ENCODE assay signal across 1 cellular context in the genomic region with DNA sequence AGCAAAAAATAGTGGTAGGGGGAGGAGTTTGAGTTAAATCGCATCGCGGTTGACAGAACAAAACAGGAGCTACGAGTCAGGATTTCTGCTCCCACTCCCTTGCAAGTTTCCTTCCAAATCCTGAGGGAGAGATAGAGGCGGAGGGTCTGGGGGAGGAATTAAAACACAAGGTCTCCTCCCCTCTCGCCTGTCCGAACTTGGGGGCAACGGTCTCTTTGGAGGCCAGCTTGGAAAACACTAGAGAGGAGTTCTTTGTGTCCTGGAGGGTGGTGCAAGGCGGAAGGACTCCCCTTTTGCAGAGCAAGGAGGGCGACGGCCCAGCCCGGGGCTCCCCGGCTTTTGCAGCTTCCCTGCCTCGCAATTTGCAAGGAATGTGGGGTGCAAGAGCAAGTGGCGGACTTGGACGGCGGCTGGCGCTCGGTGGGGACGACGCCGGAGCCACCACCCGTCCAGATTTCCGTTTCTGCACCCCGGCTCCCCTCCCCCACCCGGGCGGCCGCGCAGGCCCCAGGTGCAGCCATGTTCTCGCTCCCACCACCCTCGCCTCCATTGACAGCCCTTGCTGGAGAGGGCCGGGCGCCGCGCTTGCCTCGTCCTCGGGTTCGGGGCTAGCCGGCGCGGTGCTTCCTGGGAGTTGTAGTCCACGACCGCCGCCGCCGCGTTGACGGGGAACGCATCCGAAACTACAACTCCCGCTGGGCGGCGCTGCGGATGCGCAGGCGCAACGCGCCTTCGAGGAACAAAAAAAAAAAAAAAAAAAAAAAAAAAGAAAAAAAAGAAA.
A peak's percentile ranks its signal among the peaks of the same experiment; 100 is the strongest.
TF ChIP-seq lines count a peak whose summit lies in the region.

No MANE protein-coding gene starts in this region.

TF ChIP-seq in HepG2, 621 proteins besides CTCF, POLR2A, EP300 and RAD21 (continued from another document and continues in another):
- TF ChIP-seq GABPA (IDR thresholded peaks at IDR 0.05; ENCODE audit: low read depth, low read length) (0 out of 2 replicates have a peak, but pooled peaks have one; percentile 11), GABPA (CRISPR knock-in tag; IDR thresholded peaks at IDR 0.05; ENCODE audit: low read depth) (no peak), ZNF124 (CRISPR knock-in tag; IDR thresholded peaks at IDR 0.05) (peak; percentile 33; the same call in 1 of the 2 replicates), RAD51 (IDR thresholded peaks at IDR 0.05; ENCODE audit: borderline replicate concordance) (no peak), MXI1 (IDR thresholded peaks at IDR 0.05; ENCODE audit: borderline replicate concordance, low read depth, low read length) (peak; percentile 68; the same call in 1 of the 3 replicates), ELK4 (CRISPR knock-in tag; IDR thresholded peaks at IDR 0.05; ENCODE audit: borderline replicate concordance) (no peak), NR2F1 (CRISPR knock-in tag; IDR thresholded peaks at IDR 0.05) (no peak; a peak in 1 of 4 replicates), HMGXB3 (CRISPR knock-in tag; IDR thresholded peaks at IDR 0.05; ENCODE audit: borderline replicate concordance) (0 out of 2 replicates have a peak, but pooled peaks have one; percentile 34), ZNF562 (CRISPR knock-in tag; IDR thresholded peaks at IDR 0.05; ENCODE audit: borderline replicate concordance) (no peak), ZNF160 (CRISPR knock-in tag; IDR thresholded peaks at IDR 0.05) (no peak), PHF21A (CRISPR knock-in tag; IDR thresholded peaks at IDR 0.05) (peak; percentile 61), ZNF580 (CRISPR knock-in tag; IDR thresholded peaks at IDR 0.05; ENCODE audit: borderline replicate concordance, low read depth) (peak; percentile 60; the same call in 1 of the 2 replicates), THYN1 (CRISPR knock-in tag; IDR thresholded peaks at IDR 0.05; ENCODE audit: borderline replicate concordance, low read depth) (no peak), ZNF253 (CRISPR knock-in tag; IDR thresholded peaks at IDR 0.05; ENCODE audit: borderline replicate concordance) (no peak), WIZ (CRISPR knock-in tag; IDR thresholded peaks at IDR 0.05) (peak; percentile 73; the same call in 1 of the 2 replicates), ZNF660 (CRISPR knock-in tag; IDR thresholded peaks at IDR 0.05; ENCODE audit: borderline replicate concordance, low read depth) (no peak), ZNF3 (CRISPR knock-in tag; IDR thresholded peaks at IDR 0.05) (0 out of 2 replicates have a peak, but pooled peaks have one; percentile 23), SP4 (CRISPR knock-in tag; IDR thresholded peaks at IDR 0.05) (no peak), ZNF703 (CRISPR knock-in tag; IDR thresholded peaks at IDR 0.05; ENCODE audit: borderline replicate concordance) (no peak), ZFP90 (CRISPR knock-in tag; IDR thresholded peaks at IDR 0.05; ENCODE audit: borderline replicate concordance) (no peak), ZNF430 (CRISPR knock-in tag; IDR thresholded peaks at IDR 0.05) (peak; percentile 81; the same call in 1 of the 2 replicates), PITX1 (CRISPR knock-in tag; IDR thresholded peaks at IDR 0.05) (no peak), ZNF101 (CRISPR knock-in tag; IDR thresholded peaks at IDR 0.05; ENCODE audit: borderline replicate concordance, low read depth) (no peak), MTA1 (CRISPR knock-in tag; IDR thresholded peaks at IDR 0.05; ENCODE audit: borderline replicate concordance) (peak; percentile 34; the same call in 1 of the 2 replicates), ZNF790 (CRISPR knock-in tag; IDR thresholded peaks at IDR 0.05; ENCODE audit: borderline replicate concordance) (no peak), ZNF574 (CRISPR knock-in tag; IDR thresholded peaks at IDR 0.05) (peak; percentile 71; the same call in 1 of the 2 replicates), ZBTB25 (CRISPR knock-in tag; IDR thresholded peaks at IDR 0.05) (no peak; the same call in 1 of the 2 replicates), DNMT3B (CRISPR knock-in tag; conservative IDR thresholded peaks at IDR 0.05) (no peak; the same call in 1 of the 2 replicates), KDM4B (CRISPR knock-in tag; IDR thresholded peaks at IDR 0.05) (no peak), AKAP8 (CRISPR knock-in tag; IDR thresholded peaks at IDR 0.05) (0 out of 2 replicates have a peak, but pooled peaks have one; percentile 60), ZNF543 (CRISPR knock-in tag; IDR thresholded peaks at IDR 0.05) (no peak; the same call in 1 of the 2 replicates), ZIK1 (CRISPR knock-in tag; IDR thresholded peaks at IDR 0.05; ENCODE audit: borderline replicate concordance, low read depth) (0 out of 2 replicates have a peak, but pooled peaks have one; percentile 14), ZFP41 (CRISPR knock-in tag; IDR thresholded peaks at IDR 0.05; ENCODE audit: borderline replicate concordance) (no peak), RFXAP (CRISPR knock-in tag; IDR thresholded peaks at IDR 0.05; ENCODE audit: borderline replicate concordance) (no peak), EZH2 (conservative IDR thresholded peaks at IDR 0.05; ENCODE audit: low read depth, low read length) (no peak)
- TF ChIP-seq, protein P1, sequence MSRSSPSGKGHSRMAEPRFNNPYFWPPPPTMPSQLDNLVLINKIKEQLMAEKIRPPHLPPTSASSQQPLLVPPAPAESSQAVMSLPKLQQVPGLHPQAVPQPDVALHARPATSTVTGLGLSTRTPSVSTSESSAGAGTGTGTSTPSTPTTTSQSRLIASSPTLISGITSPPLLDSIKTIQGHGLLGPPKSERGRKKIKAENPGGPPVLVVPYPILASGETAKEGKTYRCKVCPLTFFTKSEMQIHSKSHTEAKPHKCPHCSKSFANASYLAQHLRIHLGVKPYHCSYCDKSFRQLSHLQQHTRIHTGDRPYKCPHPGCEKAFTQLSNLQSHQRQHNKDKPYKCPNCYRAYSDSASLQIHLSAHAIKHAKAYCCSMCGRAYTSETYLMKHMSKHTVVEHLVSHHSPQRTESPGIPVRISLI (CRISPR knock-in tag; IDR thresholded peaks at IDR 0.05; ENCODE audit: borderline replicate concordance), result peak; percentile 99
- TF ChIP-seq, protein P2, sequence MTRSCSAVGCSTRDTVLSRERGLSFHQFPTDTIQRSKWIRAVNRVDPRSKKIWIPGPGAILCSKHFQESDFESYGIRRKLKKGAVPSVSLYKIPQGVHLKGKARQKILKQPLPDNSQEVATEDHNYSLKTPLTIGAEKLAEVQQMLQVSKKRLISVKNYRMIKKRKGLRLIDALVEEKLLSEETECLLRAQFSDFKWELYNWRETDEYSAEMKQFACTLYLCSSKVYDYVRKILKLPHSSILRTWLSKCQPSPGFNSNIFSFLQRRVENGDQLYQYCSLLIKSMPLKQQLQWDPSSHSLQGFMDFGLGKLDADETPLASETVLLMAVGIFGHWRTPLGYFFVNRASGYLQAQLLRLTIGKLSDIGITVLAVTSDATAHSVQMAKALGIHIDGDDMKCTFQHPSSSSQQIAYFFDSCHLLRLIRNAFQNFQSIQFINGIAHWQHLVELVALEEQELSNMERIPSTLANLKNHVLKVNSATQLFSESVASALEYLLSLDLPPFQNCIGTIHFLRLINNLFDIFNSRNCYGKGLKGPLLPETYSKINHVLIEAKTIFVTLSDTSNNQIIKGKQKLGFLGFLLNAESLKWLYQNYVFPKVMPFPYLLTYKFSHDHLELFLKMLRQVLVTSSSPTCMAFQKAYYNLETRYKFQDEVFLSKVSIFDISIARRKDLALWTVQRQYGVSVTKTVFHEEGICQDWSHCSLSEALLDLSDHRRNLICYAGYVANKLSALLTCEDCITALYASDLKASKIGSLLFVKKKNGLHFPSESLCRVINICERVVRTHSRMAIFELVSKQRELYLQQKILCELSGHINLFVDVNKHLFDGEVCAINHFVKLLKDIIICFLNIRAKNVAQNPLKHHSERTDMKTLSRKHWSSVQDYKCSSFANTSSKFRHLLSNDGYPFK (CRISPR knock-in tag; IDR thresholded peaks at IDR 0.05; ENCODE audit: borderline replicate concordance), result peak; percentile 93; the same call in 1 of the 2 replicates
- TF ChIP-seq, protein P3, sequence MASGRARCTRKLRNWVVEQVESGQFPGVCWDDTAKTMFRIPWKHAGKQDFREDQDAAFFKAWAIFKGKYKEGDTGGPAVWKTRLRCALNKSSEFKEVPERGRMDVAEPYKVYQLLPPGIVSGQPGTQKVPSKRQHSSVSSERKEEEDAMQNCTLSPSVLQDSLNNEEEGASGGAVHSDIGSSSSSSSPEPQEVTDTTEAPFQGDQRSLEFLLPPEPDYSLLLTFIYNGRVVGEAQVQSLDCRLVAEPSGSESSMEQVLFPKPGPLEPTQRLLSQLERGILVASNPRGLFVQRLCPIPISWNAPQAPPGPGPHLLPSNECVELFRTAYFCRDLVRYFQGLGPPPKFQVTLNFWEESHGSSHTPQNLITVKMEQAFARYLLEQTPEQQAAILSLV (CRISPR knock-in tag; IDR thresholded peaks at IDR 0.05; ENCODE audit: borderline replicate concordance), result peak; percentile 78; the same call in 1 of the 2 replicates
- TF ChIP-seq, protein P4, sequence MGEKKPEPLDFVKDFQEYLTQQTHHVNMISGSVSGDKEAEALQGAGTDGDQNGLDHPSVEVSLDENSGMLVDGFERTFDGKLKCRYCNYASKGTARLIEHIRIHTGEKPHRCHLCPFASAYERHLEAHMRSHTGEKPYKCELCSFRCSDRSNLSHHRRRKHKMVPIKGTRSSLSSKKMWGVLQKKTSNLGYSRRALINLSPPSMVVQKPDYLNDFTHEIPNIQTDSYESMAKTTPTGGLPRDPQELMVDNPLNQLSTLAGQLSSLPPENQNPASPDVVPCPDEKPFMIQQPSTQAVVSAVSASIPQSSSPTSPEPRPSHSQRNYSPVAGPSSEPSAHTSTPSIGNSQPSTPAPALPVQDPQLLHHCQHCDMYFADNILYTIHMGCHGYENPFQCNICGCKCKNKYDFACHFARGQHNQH (CRISPR knock-in tag; IDR thresholded peaks at IDR 0.05), result peak; percentile 75; the same call in 1 of the 2 replicates
